In genomic region chr11:98115873-98116272, GRCh38 we compare ENCODE assay signal across 10 cellular contexts.
"Had no signal": no experiment of that assay in that cellular context is flagged by ENCODE, and none has a peak within 500 bp of the region (broad histone marks: within the 10 kb centered on the region; RNA-seq: fewer than 3 reads in every experiment).

No MANE protein-coding gene starts in this region.

- H3K27ac ChIP-seq: GM23248, HL-60 had no signal

- H3K9me3 ChIP-seq: HAP-1 had no signal

- H3K4me3 Mint-ChIP-seq: HFFc6, IgD-negative memory B cell had no signal

- H3K27me3 Mint-ChIP-seq: IgD-negative memory B cell had no signal

- ATAC-seq: HCT116, HepG2 had no signal

- H3K9me3 Mint-ChIP-seq: HFFc6 had no signal

- H3K4me3 ChIP-seq: GM23248, HAP-1 had no signal

- H3K4me1 Mint-ChIP-seq: IgD-negative memory B cell had no signal

- H3K27ac Mint-ChIP-seq: HFFc6, IgD-negative memory B cell had no signal

- DNase-seq: GM23248, GOT3, H7, HFFc6, KBM-7 had no signal

- H3K36me3 ChIP-seq: HAP-1 had no signal

- H3K36me3 Mint-ChIP-seq: IgD-negative memory B cell had no signal
